ENCODE assay signal across 1 cellular context in genomic region chr3:48240711-48241491, GRCh38.
TF ChIP-seq lines count a peak whose summit lies in the region.

Gene ZNF589 (plus strand): TSS chr3:48241104. CDS start chr3:48241172, 68 bp downstream.

TF ChIP-seq in HepG2, 621 proteins besides CTCF, POLR2A, EP300 and RAD21 (continued from another document and continues in another):
- TF ChIP-seq, protein P1, sequence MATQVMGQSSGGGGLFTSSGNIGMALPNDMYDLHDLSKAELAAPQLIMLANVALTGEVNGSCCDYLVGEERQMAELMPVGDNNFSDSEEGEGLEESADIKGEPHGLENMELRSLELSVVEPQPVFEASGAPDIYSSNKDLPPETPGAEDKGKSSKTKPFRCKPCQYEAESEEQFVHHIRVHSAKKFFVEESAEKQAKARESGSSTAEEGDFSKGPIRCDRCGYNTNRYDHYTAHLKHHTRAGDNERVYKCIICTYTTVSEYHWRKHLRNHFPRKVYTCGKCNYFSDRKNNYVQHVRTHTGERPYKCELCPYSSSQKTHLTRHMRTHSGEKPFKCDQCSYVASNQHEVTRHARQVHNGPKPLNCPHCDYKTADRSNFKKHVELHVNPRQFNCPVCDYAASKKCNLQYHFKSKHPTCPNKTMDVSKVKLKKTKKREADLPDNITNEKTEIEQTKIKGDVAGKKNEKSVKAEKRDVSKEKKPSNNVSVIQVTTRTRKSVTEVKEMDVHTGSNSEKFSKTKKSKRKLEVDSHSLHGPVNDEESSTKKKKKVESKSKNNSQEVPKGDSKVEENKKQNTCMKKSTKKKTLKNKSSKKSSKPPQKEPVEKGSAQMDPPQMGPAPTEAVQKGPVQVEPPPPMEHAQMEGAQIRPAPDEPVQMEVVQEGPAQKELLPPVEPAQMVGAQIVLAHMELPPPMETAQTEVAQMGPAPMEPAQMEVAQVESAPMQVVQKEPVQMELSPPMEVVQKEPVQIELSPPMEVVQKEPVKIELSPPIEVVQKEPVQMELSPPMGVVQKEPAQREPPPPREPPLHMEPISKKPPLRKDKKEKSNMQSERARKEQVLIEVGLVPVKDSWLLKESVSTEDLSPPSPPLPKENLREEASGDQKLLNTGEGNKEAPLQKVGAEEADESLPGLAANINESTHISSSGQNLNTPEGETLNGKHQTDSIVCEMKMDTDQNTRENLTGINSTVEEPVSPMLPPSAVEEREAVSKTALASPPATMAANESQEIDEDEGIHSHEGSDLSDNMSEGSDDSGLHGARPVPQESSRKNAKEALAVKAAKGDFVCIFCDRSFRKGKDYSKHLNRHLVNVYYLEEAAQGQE (IDR thresholded peaks at IDR 0.05; ENCODE audit: borderline replicate concordance in 1 of 2, low read depth in 1 of 2, low read length in 2 of 2), result no peak
- TF ChIP-seq RFX1 (IDR thresholded peaks at IDR 0.05) (no peak), SMARCC2 (IDR thresholded peaks at IDR 0.05) (no peak), SP140L (CRISPR knock-in tag; IDR thresholded peaks at IDR 0.05; ENCODE audit: borderline replicate concordance) (no peak), KDM6A (CRISPR knock-in tag; IDR thresholded peaks at IDR 0.05; ENCODE audit: low read depth) (no peak), ZNF766 (CRISPR knock-in tag; IDR thresholded peaks at IDR 0.05; ENCODE audit: borderline replicate concordance) (peak; percentile 79; the same call in 1 of the 2 replicates), SETDB1 (CRISPR knock-in tag; IDR thresholded peaks at IDR 0.05; ENCODE audit: borderline replicate concordance) (no peak), SMYD3 (CRISPR knock-in tag; IDR thresholded peaks at IDR 0.05) (no peak), ZBTB2 (CRISPR knock-in tag; IDR thresholded peaks at IDR 0.05; ENCODE audit: low read depth) (peak; percentile 83), NRL (CRISPR knock-in tag; IDR thresholded peaks at IDR 0.05; ENCODE audit: borderline replicate concordance) (peak; percentile 76; the same call in 1 of the 2 replicates), ZNF234 (CRISPR knock-in tag; conservative IDR thresholded peaks at IDR 0.05) (no peak), ZBTB34 (CRISPR knock-in tag; IDR thresholded peaks at IDR 0.05) (no peak), ZNF282 (IDR thresholded peaks at IDR 0.05; ENCODE audit: partially characterized antibody) (no peak), HDAC1 (CRISPR knock-in tag; IDR thresholded peaks at IDR 0.05) (peak; percentile 92), CHD4 (IDR thresholded peaks at IDR 0.05; ENCODE audit: borderline replicate concordance, low read length) (no peak), ZNF777 (CRISPR knock-in tag; IDR thresholded peaks at IDR 0.05) (0 out of 2 replicates have a peak, but pooled peaks have one; percentile 20), HOXA3 (CRISPR knock-in tag; IDR thresholded peaks at IDR 0.05) (peak; percentile 96), THYN1 (CRISPR knock-in tag; IDR thresholded peaks at IDR 0.05; ENCODE audit: borderline replicate concordance, low read depth) (no peak), ZNF101 (CRISPR knock-in tag; IDR thresholded peaks at IDR 0.05; ENCODE audit: borderline replicate concordance, low read depth) (no peak)
- TF ChIP-seq, protein P2, sequence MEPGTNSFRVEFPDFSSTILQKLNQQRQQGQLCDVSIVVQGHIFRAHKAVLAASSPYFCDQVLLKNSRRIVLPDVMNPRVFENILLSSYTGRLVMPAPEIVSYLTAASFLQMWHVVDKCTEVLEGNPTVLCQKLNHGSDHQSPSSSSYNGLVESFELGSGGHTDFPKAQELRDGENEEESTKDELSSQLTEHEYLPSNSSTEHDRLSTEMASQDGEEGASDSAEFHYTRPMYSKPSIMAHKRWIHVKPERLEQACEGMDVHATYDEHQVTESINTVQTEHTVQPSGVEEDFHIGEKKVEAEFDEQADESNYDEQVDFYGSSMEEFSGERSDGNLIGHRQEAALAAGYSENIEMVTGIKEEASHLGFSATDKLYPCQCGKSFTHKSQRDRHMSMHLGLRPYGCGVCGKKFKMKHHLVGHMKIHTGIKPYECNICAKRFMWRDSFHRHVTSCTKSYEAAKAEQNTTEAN (CRISPR knock-in tag; conservative IDR thresholded peaks at IDR 0.05), result 0 out of 2 replicates have a peak, but pooled peaks have one; percentile 76
- TF ChIP-seq, protein P3, sequence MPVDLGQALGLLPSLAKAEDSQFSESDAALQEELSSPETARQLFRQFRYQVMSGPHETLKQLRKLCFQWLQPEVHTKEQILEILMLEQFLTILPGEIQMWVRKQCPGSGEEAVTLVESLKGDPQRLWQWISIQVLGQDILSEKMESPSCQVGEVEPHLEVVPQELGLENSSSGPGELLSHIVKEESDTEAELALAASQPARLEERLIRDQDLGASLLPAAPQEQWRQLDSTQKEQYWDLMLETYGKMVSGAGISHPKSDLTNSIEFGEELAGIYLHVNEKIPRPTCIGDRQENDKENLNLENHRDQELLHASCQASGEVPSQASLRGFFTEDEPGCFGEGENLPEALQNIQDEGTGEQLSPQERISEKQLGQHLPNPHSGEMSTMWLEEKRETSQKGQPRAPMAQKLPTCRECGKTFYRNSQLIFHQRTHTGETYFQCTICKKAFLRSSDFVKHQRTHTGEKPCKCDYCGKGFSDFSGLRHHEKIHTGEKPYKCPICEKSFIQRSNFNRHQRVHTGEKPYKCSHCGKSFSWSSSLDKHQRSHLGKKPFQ (CRISPR knock-in tag; IDR thresholded peaks at IDR 0.05; ENCODE audit: insufficient replicate concordance), result no peak
- TF ChIP-seq, protein P4, sequence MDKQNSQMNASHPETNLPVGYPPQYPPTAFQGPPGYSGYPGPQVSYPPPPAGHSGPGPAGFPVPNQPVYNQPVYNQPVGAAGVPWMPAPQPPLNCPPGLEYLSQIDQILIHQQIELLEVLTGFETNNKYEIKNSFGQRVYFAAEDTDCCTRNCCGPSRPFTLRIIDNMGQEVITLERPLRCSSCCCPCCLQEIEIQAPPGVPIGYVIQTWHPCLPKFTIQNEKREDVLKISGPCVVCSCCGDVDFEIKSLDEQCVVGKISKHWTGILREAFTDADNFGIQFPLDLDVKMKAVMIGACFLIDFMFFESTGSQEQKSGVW (CRISPR knock-in tag; IDR thresholded peaks at IDR 0.05; ENCODE audit: borderline replicate concordance), result no peak
- TF ChIP-seq, protein P5, sequence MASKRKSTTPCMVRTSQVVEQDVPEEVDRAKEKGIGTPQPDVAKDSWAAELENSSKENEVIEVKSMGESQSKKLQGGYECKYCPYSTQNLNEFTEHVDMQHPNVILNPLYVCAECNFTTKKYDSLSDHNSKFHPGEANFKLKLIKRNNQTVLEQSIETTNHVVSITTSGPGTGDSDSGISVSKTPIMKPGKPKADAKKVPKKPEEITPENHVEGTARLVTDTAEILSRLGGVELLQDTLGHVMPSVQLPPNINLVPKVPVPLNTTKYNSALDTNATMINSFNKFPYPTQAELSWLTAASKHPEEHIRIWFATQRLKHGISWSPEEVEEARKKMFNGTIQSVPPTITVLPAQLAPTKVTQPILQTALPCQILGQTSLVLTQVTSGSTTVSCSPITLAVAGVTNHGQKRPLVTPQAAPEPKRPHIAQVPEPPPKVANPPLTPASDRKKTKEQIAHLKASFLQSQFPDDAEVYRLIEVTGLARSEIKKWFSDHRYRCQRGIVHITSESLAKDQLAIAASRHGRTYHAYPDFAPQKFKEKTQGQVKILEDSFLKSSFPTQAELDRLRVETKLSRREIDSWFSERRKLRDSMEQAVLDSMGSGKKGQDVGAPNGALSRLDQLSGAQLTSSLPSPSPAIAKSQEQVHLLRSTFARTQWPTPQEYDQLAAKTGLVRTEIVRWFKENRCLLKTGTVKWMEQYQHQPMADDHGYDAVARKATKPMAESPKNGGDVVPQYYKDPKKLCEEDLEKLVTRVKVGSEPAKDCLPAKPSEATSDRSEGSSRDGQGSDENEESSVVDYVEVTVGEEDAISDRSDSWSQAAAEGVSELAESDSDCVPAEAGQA (IDR thresholded peaks at IDR 0.05; ENCODE audit: low read depth), result peak; percentile 84
- TF ChIP-seq, protein P5 (CRISPR knock-in tag; IDR thresholded peaks at IDR 0.05; ENCODE audit: borderline replicate concordance), result 0 out of 2 replicates have a peak, but pooled peaks have one; percentile 52
- TF ChIP-seq, protein P6, sequence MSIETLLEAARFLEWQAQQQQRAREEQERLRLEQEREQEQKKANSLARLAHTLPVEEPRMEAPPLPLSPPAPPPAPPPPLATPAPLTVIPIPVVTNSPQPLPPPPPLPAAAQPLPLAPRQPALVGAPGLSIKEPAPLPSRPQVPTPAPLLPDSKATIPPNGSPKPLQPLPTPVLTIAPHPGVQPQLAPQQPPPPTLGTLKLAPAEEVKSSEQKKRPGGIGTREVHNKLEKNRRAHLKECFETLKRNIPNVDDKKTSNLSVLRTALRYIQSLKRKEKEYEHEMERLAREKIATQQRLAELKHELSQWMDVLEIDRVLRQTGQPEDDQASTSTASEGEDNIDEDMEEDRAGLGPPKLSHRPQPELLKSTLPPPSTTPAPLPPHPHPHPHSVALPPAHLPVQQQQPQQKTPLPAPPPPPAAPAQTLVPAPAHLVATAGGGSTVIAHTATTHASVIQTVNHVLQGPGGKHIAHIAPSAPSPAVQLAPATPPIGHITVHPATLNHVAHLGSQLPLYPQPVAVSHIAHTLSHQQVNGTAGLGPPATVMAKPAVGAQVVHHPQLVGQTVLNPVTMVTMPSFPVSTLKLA (IDR thresholded peaks at IDR 0.05), result no peak
- TF ChIP-seq, protein P7, sequence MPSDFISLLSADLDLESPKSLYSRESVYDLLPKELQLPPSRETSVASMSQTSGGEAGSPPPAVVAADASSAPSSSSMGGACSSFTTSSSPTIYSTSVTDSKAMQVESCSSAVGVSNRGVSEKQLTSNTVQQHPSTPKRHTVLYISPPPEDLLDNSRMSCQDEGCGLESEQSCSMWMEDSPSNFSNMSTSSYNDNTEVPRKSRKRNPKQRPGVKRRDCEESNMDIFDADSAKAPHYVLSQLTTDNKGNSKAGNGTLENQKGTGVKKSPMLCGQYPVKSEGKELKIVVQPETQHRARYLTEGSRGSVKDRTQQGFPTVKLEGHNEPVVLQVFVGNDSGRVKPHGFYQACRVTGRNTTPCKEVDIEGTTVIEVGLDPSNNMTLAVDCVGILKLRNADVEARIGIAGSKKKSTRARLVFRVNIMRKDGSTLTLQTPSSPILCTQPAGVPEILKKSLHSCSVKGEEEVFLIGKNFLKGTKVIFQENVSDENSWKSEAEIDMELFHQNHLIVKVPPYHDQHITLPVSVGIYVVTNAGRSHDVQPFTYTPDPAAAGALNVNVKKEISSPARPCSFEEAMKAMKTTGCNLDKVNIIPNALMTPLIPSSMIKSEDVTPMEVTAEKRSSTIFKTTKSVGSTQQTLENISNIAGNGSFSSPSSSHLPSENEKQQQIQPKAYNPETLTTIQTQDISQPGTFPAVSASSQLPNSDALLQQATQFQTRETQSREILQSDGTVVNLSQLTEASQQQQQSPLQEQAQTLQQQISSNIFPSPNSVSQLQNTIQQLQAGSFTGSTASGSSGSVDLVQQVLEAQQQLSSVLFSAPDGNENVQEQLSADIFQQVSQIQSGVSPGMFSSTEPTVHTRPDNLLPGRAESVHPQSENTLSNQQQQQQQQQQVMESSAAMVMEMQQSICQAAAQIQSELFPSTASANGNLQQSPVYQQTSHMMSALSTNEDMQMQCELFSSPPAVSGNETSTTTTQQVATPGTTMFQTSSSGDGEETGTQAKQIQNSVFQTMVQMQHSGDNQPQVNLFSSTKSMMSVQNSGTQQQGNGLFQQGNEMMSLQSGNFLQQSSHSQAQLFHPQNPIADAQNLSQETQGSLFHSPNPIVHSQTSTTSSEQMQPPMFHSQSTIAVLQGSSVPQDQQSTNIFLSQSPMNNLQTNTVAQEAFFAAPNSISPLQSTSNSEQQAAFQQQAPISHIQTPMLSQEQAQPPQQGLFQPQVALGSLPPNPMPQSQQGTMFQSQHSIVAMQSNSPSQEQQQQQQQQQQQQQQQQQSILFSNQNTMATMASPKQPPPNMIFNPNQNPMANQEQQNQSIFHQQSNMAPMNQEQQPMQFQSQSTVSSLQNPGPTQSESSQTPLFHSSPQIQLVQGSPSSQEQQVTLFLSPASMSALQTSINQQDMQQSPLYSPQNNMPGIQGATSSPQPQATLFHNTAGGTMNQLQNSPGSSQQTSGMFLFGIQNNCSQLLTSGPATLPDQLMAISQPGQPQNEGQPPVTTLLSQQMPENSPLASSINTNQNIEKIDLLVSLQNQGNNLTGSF (CRISPR knock-in tag; IDR thresholded peaks at IDR 0.05), result no peak; the same call in 1 of the 2 replicates
